ENCODE assay signal across 16 cellular contexts in genomic region chr2:202436631-202437030, GRCh38.
"Had no signal": no experiment of that assay in that cellular context is flagged by ENCODE, and none has a peak within 500 bp of the region (broad histone marks: within the 10 kb centered on the region; RNA-seq: fewer than 3 reads in every experiment).

No MANE protein-coding gene starts in this region.

- H3K27ac ChIP-seq: neural progenitor cell, ovary, SK-N-MC, vagina had no signal

- H3K9me3 Mint-ChIP-seq: activated CD4-positive, alpha-beta T cell treated with anti-CD3 and anti-CD28 coated beads, Interleukin-2, amount 10 ng/mL, durations not matched to agents 7 days and 5 days; activated naive CD4-positive, alpha-beta T cell treated with anti-CD3 and anti-CD28 coated beads, Interleukin-2, amount 10 ng/mL, durations not matched to agents 7 days and 5 days; activated T-helper 17 cell treated with anti-CD3 and anti-CD28 coated beads, Interleukin-2, amount 50 U/mL, for 72 hours; central memory CD8-positive, alpha-beta T cell had no signal

- H3K27me3 Mint-ChIP-seq: activated CD4-positive, alpha-beta T cell treated with anti-CD3 and anti-CD28 coated beads, Interleukin-2, amount 10 ng/mL, durations not matched to agents 7 days and 5 days; activated naive CD4-positive, alpha-beta T cell treated with anti-CD3 and anti-CD28 coated beads, Interleukin-2, amount 10 ng/mL, durations not matched to agents 7 days and 5 days; activated T-helper 17 cell treated with anti-CD3 and anti-CD28 coated beads, Interleukin-2, amount 50 U/mL, for 72 hours; central memory CD8-positive, alpha-beta T cell had no signal

- H3K4me1 ChIP-seq: neural progenitor cell had no signal

- H3K9me3 ChIP-seq: heart right ventricle, ovary, tibial nerve, vagina had no signal

- H3K4me2 ChIP-seq: neural progenitor cell had no signal

- H3K9ac ChIP-seq: neural progenitor cell had no signal

- DNase-seq: activated CD4-positive, alpha-beta T cell treated with anti-CD3 and anti-CD28 coated beads, Interleukin-2, amount 10 ng/mL, durations not matched to agents 7 days and 5 days; activated naive CD4-positive, alpha-beta T cell treated with anti-CD3 and anti-CD28 coated beads, Interleukin-2, amount 10 ng/mL, durations not matched to agents 7 days and 5 days; dermis blood vessel endothelial cell; endodermal cell; foreskin melanocyte; heart right ventricle; midbrain; ovary; stimulated activated CD4-positive, alpha-beta T cell treated with anti-CD3 and anti-CD28 coated beads, Interleukin-12 subunit alpha, Interleukin-12 subunit beta, amount 100 ng/mL, for 4 hours; stimulated activated CD4-positive, alpha-beta T cell treated with anti-CD3 and anti-CD28 coated beads, Interleukin-2, amount 100 ng/mL, for 24 hours had no signal

- H3K27me3 ChIP-seq: heart right ventricle, neural progenitor cell, ovary, tibial nerve, vagina had no signal

- H3K36me3 Mint-ChIP-seq: activated naive CD4-positive, alpha-beta T cell treated with anti-CD3 and anti-CD28 coated beads, Interleukin-2, amount 10 ng/mL, durations not matched to agents 7 days and 5 days had no signal

- H3K4me3 Mint-ChIP-seq: activated CD4-positive, alpha-beta T cell treated with anti-CD3 and anti-CD28 coated beads, Interleukin-2, amount 10 ng/mL, durations not matched to agents 7 days and 5 days; activated naive CD4-positive, alpha-beta T cell treated with anti-CD3 and anti-CD28 coated beads, Interleukin-2, amount 10 ng/mL, durations not matched to agents 7 days and 5 days; activated T-helper 17 cell treated with anti-CD3 and anti-CD28 coated beads, Interleukin-2, amount 50 U/mL, for 72 hours; central memory CD8-positive, alpha-beta T cell; endodermal cell; neural progenitor cell had no signal

- H3K4me1 Mint-ChIP-seq: activated CD4-positive, alpha-beta T cell treated with anti-CD3 and anti-CD28 coated beads, Interleukin-2, amount 10 ng/mL, durations not matched to agents 7 days and 5 days; activated naive CD4-positive, alpha-beta T cell treated with anti-CD3 and anti-CD28 coated beads, Interleukin-2, amount 10 ng/mL, durations not matched to agents 7 days and 5 days; activated T-helper 17 cell treated with anti-CD3 and anti-CD28 coated beads, Interleukin-2, amount 50 U/mL, for 72 hours; central memory CD8-positive, alpha-beta T cell; neural progenitor cell had no signal

- H2AFZ ChIP-seq: neural progenitor cell had no signal

- H3K27ac Mint-ChIP-seq: activated CD4-positive, alpha-beta T cell treated with anti-CD3 and anti-CD28 coated beads, Interleukin-2, amount 10 ng/mL, durations not matched to agents 7 days and 5 days; activated naive CD4-positive, alpha-beta T cell treated with anti-CD3 and anti-CD28 coated beads, Interleukin-2, amount 10 ng/mL, durations not matched to agents 7 days and 5 days; activated T-helper 17 cell treated with anti-CD3 and anti-CD28 coated beads, Interleukin-2, amount 50 U/mL, for 72 hours; neural progenitor cell had no signal

- H3K4me3 ChIP-seq: heart right ventricle, neural progenitor cell, ovary, SK-N-MC, tibial nerve, vagina had no signal

- H3K36me3 ChIP-seq: heart right ventricle, neural progenitor cell, ovary, tibial nerve, vagina had no signal

- ATAC-seq: activated T-helper 17 cell treated with anti-CD3 and anti-CD28 coated beads, Interleukin-2, amount 50 U/mL, for 72 hours had no signal
